Comparison of ENCODE assay signal across 1 cellular context in the genomic region with DNA sequence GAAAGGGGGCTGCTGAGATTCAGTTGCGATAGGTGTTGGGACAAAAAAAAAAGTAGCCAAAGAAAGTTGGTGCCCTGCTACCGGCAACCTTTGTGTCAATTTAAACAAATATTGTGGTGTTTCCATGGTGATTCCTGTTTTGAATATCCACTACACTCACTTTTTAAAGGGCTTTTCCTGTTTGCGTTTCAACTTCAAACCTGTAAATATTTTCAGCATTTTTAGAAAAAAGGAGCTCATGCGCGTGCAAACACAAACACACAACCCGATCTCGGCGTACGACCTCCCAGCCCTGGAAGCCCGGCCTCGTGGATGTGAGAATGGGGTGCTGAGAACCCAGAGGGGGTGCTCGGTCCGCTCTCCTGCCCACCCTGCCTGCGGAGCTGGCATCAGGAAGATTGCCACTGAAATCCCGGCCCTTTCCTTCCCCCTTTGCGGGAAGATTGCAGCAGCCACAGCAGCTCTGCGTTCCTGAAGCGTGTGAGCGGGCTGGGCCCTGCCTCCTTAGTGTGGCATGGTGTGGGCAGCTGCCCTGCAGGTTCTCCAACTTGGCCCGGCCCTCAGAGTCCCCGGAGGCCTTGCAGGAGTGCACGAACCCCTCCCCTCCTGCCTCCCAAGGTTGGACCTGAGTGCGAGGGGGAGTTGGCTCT.
A peak's percentile ranks its signal among the peaks of the same experiment; 100 is the strongest.
TF ChIP-seq lines count a peak whose summit lies in the region.

No MANE protein-coding gene starts in this region.

TF ChIP-seq in HepG2, 621 proteins besides CTCF, POLR2A, EP300 and RAD21 (continued from another document):
- TF ChIP-seq, protein P1, sequence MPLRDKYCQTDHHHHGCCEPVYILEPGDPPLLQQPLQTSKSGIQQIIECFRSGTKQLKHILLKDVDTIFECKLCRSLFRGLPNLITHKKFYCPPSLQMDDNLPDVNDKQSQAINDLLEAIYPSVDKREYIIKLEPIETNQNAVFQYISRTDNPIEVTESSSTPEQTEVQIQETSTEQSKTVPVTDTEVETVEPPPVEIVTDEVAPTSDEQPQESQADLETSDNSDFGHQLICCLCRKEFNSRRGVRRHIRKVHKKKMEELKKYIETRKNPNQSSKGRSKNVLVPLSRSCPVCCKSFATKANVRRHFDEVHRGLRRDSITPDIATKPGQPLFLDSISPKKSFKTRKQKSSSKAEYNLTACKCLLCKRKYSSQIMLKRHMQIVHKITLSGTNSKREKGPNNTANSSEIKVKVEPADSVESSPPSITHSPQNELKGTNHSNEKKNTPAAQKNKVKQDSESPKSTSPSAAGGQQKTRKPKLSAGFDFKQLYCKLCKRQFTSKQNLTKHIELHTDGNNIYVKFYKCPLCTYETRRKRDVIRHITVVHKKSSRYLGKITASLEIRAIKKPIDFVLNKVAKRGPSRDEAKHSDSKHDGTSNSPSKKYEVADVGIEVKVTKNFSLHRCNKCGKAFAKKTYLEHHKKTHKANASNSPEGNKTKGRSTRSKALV (CRISPR knock-in tag; IDR thresholded peaks at IDR 0.05) = no peak
- TF ChIP-seq RFX1 (IDR thresholded peaks at IDR 0.05) (peak; percentile 17; the same call in 1 of the 2 replicates), GATA4 (IDR thresholded peaks at IDR 0.05; ENCODE audit: borderline replicate concordance, low read depth) (no peak), SRSF1 (optimal IDR thresholded peaks at IDR 0.05; ENCODE audit: low read depth, low read length) (no peak), ZMYM2 (CRISPR knock-in tag; IDR thresholded peaks at IDR 0.05) (no peak)
- TF ChIP-seq, protein P2, sequence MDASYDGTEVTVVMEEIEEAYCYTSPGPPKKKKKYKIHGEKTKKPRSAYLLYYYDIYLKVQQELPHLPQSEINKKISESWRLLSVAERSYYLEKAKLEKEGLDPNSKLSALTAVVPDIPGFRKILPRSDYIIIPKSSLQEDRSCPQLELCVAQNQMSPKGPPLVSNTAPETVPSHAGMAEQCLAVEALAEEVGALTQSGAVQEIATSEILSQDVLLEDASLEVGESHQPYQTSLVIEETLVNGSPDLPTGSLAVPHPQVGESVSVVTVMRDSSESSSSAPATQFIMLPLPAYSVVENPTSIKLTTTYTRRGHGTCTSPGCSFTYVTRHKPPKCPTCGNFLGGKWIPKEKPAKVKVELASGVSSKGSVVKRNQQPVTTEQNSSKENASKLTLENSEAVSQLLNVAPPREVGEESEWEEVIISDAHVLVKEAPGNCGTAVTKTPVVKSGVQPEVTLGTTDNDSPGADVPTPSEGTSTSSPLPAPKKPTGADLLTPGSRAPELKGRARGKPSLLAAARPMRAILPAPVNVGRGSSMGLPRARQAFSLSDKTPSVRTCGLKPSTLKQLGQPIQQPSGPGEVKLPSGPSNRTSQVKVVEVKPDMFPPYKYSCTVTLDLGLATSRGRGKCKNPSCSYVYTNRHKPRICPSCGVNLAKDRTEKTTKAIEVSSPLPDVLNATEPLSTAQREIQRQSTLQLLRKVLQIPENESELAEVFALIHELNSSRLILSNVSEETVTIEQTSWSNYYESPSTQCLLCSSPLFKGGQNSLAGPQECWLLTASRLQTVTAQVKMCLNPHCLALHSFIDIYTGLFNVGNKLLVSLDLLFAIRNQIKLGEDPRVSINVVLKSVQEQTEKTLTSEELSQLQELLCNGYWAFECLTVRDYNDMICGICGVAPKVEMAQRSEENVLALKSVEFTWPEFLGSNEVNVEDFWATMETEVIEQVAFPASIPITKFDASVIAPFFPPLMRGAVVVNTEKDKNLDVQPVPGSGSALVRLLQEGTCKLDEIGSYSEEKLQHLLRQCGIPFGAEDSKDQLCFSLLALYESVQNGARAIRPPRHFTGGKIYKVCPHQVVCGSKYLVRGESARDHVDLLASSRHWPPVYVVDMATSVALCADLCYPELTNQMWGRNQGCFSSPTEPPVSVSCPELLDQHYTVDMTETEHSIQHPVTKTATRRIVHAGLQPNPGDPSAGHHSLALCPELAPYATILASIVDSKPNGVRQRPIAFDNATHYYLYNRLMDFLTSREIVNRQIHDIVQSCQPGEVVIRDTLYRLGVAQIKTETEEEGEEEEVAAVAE (CRISPR knock-in tag; IDR thresholded peaks at IDR 0.05; ENCODE audit: borderline replicate concordance) = no peak
